In the genomic region with DNA sequence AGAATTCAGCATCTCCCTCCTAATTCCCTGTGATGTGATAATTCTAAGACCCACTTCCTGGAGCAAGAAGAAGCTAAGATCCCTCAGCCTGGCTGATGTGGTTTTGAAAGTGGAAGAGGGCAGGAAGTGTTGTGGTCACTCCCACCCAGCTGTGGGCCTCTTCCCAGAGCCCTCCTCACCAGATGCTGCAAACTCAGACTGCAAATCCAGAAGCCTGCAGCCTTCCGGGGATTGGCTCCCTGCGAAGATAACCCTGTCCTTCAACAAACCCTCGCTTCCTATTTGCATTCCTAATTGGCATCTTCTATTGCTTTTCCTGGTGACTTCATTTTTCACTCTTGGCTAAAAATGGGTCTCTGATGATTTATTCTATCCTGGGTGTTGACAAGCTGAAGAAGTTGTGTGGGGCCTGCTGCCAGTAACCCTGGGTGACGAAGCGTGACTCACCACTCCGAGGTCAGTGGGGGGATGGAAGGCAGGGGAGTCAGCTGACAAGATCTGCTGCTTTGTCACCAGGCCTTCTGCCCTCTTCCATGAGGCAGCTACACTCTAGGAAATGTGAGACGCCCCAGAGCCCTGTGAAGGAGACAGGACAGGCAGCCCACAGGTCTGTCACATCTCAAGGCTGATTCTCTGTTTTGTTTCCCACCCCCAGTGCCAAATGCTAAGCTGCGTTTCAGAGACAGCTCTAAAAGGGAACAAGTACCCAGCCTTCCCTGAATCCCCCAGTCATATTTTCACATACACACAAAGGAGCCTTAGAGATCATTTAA, we compare ENCODE assay signal across 8 cellular contexts.
A peak's percentile ranks its signal among the peaks of the same experiment; 100 is the strongest.
DNase-seq lines count a peak whose midpoint lies in the region; ATAC-seq and TF ChIP-seq lines count a peak whose summit lies in the region.

No MANE protein-coding gene starts in this region.

- no peak overlapping the region for H3K4me3 ChIP-seq in cardiac fibroblast (replicated peaks in 1 of 2; ENCODE audit: low read depth in 2 of 2, low read length in 2 of 2)

- TF ChIP-seq CTCF in cardiac fibroblast (IDR thresholded peaks at IDR 0.05; ENCODE audit: low read depth, low read length): no peak

- ATAC-seq in GM18502 (IDR thresholded peaks at IDR 0.05; ENCODE audit: poor library complexity, unreplicated experiment) (peak; percentile 91), HG03066 (IDR thresholded peaks at IDR 0.05; ENCODE audit: low read depth, unreplicated experiment) (peak; percentile 91), GM18861 (IDR thresholded peaks at IDR 0.05; ENCODE audit: unreplicated experiment) (no peak)

- DNase-seq in NCI-H2196 treated with DMSO at 0.1 percent for 48 hours (lab: John Stamatoyannopoulos, UW; ENCODE audit: unreplicated experiment): peak; percentile 89
- DNase-seq in activated CD4-positive, CD25-positive, alpha-beta regulatory T cell (lab: John Stamatoyannopoulos, UW): peak; percentile 53 to 71 (median 61)
- peak; percentile 99 to 100 for DNase-seq in cardiac fibroblast (ENCODE audit: low read depth in 2 of 2)
- DNase-seq in islet precursor cell: peak; percentile 100
- peak; percentile 78 for DNase-seq in stimulated activated CD4-positive, alpha-beta T cell treated with anti-CD3 and anti-CD28 coated beads, Interleukin-12 subunit alpha, Interleukin-12 subunit beta, amount 100 ng/mL, for 4 hours
